In genomic region chr17:49450735-49451134, GRCh38 we compare ENCODE assay signal across 18 cellular contexts. TPM values are rescaled to one million over a fixed set of nuclear protein-coding genes. Genes with fewer than 3 reads are reported as not detected.
DNase-seq lines count a peak whose midpoint lies in the region; ATAC-seq and TF ChIP-seq lines count a peak whose summit lies in the region.
"Had no signal": no experiment of that assay in that cellular context is flagged by ENCODE, and none has a peak within 500 bp of the region (broad histone marks: within the 10 kb centered on the region; RNA-seq: fewer than 3 reads in every experiment).

No MANE protein-coding gene starts in this region.

- no peaks in the 10 kb centered on the region for H3K9me3 Mint-ChIP-seq in HFFc6
- H3K9me3 Mint-ChIP-seq in immature natural killer cell: no peaks in the 10 kb centered on the region
- H3K9me3 Mint-ChIP-seq in activated T-helper 2 cell treated with anti-CD3 and anti-CD28 coated beads, Interferon-gamma antibody, Interleukin-2, Interleukin-4, amounts not matched to agents 10 μg/mL and 5 μg/mL and 100 μg/mL, durations not matched to agents 14 hours and 24 hours and 36 hours: no peaks in the 10 kb centered on the region
- no peaks in the 10 kb centered on the region for H3K9me3 Mint-ChIP-seq in Caco-2 (ENCODE audit: unreplicated experiment)
- H3K9me3 Mint-ChIP-seq: CD4-positive, CD25-positive, alpha-beta regulatory T cell; memory B cell had no signal

- POLR2A ChIA-PET in Caco-2 (lab: Charles Lee): no interaction called here

- no peak overlapping the region for H3K4me3 Mint-ChIP-seq in HFFc6
- H3K4me3 Mint-ChIP-seq in immature natural killer cell: peak overlapping the region in 3 of 5 donors; percentile 4 to 24 (median 23)
- H3K4me3 Mint-ChIP-seq in activated T-helper 2 cell treated with anti-CD3 and anti-CD28 coated beads, Interferon-gamma antibody, Interleukin-2, Interleukin-4, amounts not matched to agents 10 μg/mL and 5 μg/mL and 100 μg/mL, durations not matched to agents 14 hours and 24 hours and 36 hours (ENCODE audit: low read depth): no peak overlapping the region
- no peak overlapping the region for H3K4me3 Mint-ChIP-seq in Caco-2 (ENCODE audit: unreplicated experiment)
- H3K4me3 Mint-ChIP-seq: activated naive CD8-positive, alpha-beta T cell; CD4-positive, CD25-positive, alpha-beta regulatory T cell; memory B cell had no signal

- H3K4me1 Mint-ChIP-seq in HFFc6 (ENCODE audit: low read depth) (peaks cover 34% of the 10 kb centered on the region), immature natural killer cell (peaks cover 38 to 43% of the 10 kb centered on the region in 2 donors), Caco-2 (ENCODE audit: low read depth, unreplicated experiment) (no peaks in the 10 kb centered on the region)
- H3K4me1 Mint-ChIP-seq in activated T-helper 2 cell treated with anti-CD3 and anti-CD28 coated beads, Interferon-gamma antibody, Interleukin-2, Interleukin-4, amounts not matched to agents 10 μg/mL and 5 μg/mL and 100 μg/mL, durations not matched to agents 14 hours and 24 hours and 36 hours (ENCODE audit: low read depth): peaks cover 2% of the 10 kb centered on the region

- peak overlapping the region; percentile 73 for H3K27ac Mint-ChIP-seq in HFFc6
- peak overlapping the region; percentile 2 to 75 (median 32) for H3K27ac Mint-ChIP-seq in immature natural killer cell
- no peak overlapping the region for H3K27ac Mint-ChIP-seq in activated T-helper 2 cell treated with anti-CD3 and anti-CD28 coated beads, Interferon-gamma antibody, Interleukin-2, Interleukin-4, amounts not matched to agents 10 μg/mL and 5 μg/mL and 100 μg/mL, durations not matched to agents 14 hours and 24 hours and 36 hours
- H3K27ac Mint-ChIP-seq in Caco-2 (ENCODE audit: unreplicated experiment): no peak overlapping the region
- H3K27ac Mint-ChIP-seq: activated naive CD8-positive, alpha-beta T cell; memory B cell had no signal

- DNase-seq in CMK (ENCODE audit: low read depth) (peak; percentile 30), HFFc6 (peak; percentile 46), UCSD-AML1 (lab: John Stamatoyannopoulos, UW; ENCODE audit: unreplicated experiment) (peak; percentile 65), immature natural killer cell (no peak), Caco-2 (no peak)
- DNase-seq in activated T-helper 2 cell treated with anti-CD3 and anti-CD28 coated beads, Interferon-gamma antibody, Interleukin-2, Interleukin-4, amounts not matched to agents 10 μg/mL and 5 μg/mL and 100 μg/mL, durations not matched to agents 14 hours and 24 hours and 36 hours (ENCODE audit: low spot score): no peak
- DNase-seq: Karpas-422; NCI-H2029; NK-92 treated with Interleukin-12 subunit alpha and Interleukin-12 subunit beta, amount 100 ng/mL, for 24 hours; nucleus accumbens; stimulated activated naive CD8-positive, alpha-beta T cell treated with anti-CD3 and anti-CD28 coated beads, Interleukin-15, Interleukin-2, amounts not matched to agents 100 U/mL and 50 U/mL, for 24 hours; uterus had no signal

- H3K36me3 Mint-ChIP-seq in HFFc6 (ENCODE audit: low read depth): no peaks in the 10 kb centered on the region
- H3K36me3 Mint-ChIP-seq in immature natural killer cell: no peaks in the 10 kb centered on the region
- no peaks in the 10 kb centered on the region for H3K36me3 Mint-ChIP-seq in activated T-helper 2 cell treated with anti-CD3 and anti-CD28 coated beads, Interferon-gamma antibody, Interleukin-2, Interleukin-4, amounts not matched to agents 10 μg/mL and 5 μg/mL and 100 μg/mL, durations not matched to agents 14 hours and 24 hours and 36 hours (ENCODE audit: low read depth)
- peaks cover 5% of the 10 kb centered on the region for H3K36me3 Mint-ChIP-seq in Caco-2 (ENCODE audit: insufficient read depth, unreplicated experiment)
- H3K36me3 Mint-ChIP-seq: activated naive CD8-positive, alpha-beta T cell; CD4-positive, CD25-positive, alpha-beta regulatory T cell; memory B cell had no signal

- intact Hi-C loops in activated T-helper 2 cell treated with anti-CD3 and anti-CD28 coated beads, Interferon-gamma antibody, Interleukin-2, Interleukin-4, amounts not matched to agents 10 μg/mL and 5 μg/mL and 100 μg/mL, durations not matched to agents 14 hours and 24 hours and 36 hours (cut with micrococcal nuclease): no loop called here
- intact Hi-C loops in Caco-2 (cut with micrococcal nuclease; ENCODE audit: unreplicated experiment): no loop called here

- H3K27me3 Mint-ChIP-seq in HFFc6 (ENCODE audit: insufficient read depth) (peaks cover 18% of the 10 kb centered on the region), immature natural killer cell (ENCODE audit: low read depth in 3 of 3) (peaks cover 0 to 1% (median 1%) of the 10 kb centered on the region in 3 donors), Caco-2 (ENCODE audit: insufficient read depth, unreplicated experiment) (peaks cover 12% of the 10 kb centered on the region)
- peaks cover 7% of the 10 kb centered on the region for H3K27me3 Mint-ChIP-seq in activated T-helper 2 cell treated with anti-CD3 and anti-CD28 coated beads, Interferon-gamma antibody, Interleukin-2, Interleukin-4, amounts not matched to agents 10 μg/mL and 5 μg/mL and 100 μg/mL, durations not matched to agents 14 hours and 24 hours and 36 hours (ENCODE audit: low read depth)
- H3K27me3 Mint-ChIP-seq: activated naive CD8-positive, alpha-beta T cell had no signal

- CTCF ChIA-PET in Caco-2 (lab: Charles Lee): interaction anchor here (0.7 kb wide), 2 partner anchors 63 to 121 kb away, joined by 5 to 7 read pairs; no protein-coding TSS in a partner anchor

- no peaks in the 10 kb centered on the region for H3K4me1 ChIP-seq in Caco-2
- H3K4me1 ChIP-seq: uterus had no signal

- H3K9me3 ChIP-seq in Caco-2: no peaks in the 10 kb centered on the region
- H3K9me3 ChIP-seq: esophagus muscularis mucosa, uterus had no signal

- TF ChIP-seq CTCF in HFFc6 (IDR thresholded peaks at IDR 0.05): no peak
- TF ChIP-seq CTCF in Caco-2 (IDR thresholded peaks at IDR 0.05; ENCODE audit: insufficient read depth in 1 of 2, low read depth in 1 of 2, low read length in 1 of 2, severe bottlenecking in 1 of 2, unreplicated experiment in 1 of 2): no peak

- H3K27me3 ChIP-seq in Caco-2 (replicated peaks; ENCODE audit: control insufficient read depth, insufficient read depth, low read length): no peaks in the 10 kb centered on the region
- H3K27me3 ChIP-seq: uterus had no signal

- BruUV-seq in Caco-2 (replicated peaks; lab: Mats Ljungman, UMichigan): no TSS peak

- ATAC-seq in HG03196 (IDR thresholded peaks at IDR 0.05; ENCODE audit: unreplicated experiment): no peak
- ATAC-seq: stimulated activated naive CD8-positive, alpha-beta T cell treated with anti-CD3 and anti-CD28 coated beads, Interleukin-15, Interleukin-2, amounts not matched to agents 100 U/mL and 50 U/mL, for 24 hours had no signal

- H3K4me3 ChIP-seq in Caco-2 (ENCODE audit: low read depth, low read length): no peak overlapping the region
- H3K4me3 ChIP-seq: coronary artery, esophagus muscularis mucosa, uterus had no signal

- H3K36me3 ChIP-seq in Caco-2 (ENCODE audit: control insufficient read depth, insufficient read depth, low read length): no peaks in the 10 kb centered on the region
- H3K36me3 ChIP-seq: esophagus muscularis mucosa, uterus had no signal

RNA-seq across cellular contexts. Expression of gene PHB1, which starts 36.1 kb away (rescaled TPM):
- 100 to 1,000 TPM; 235 to 284 (median 262) TPM for total RNA-seq in HFFc6 (2021; fragmentation: NEBNext Ultra II Directional; extraction: Animal tissue kit (Norgen Biotek cat#: 25700))
- 100 to 1,000 TPM; 166 to 274 (median 228) TPM for polyA plus RNA-seq in immature natural killer cell
- total RNA-seq in activated T-helper 2 cell treated with anti-CD3 and anti-CD28 coated beads, Interferon-gamma antibody, Interleukin-2, Interleukin-4, amounts not matched to agents 10 μg/mL and 5 μg/mL and 100 μg/mL, durations not matched to agents 14 hours and 24 hours and 36 hours: 335 and 339 TPM in 2 replicates
- 761 and 848 TPM in 2 replicates for total RNA-seq in Caco-2 (2022)

RNA-seq across cellular contexts. Expression of gene NGFR, which starts 44.4 kb away (rescaled TPM):
- under 1 TPM in 5 of 6 experiments, not detected in 1; 0.07 to 0.14 (median 0.11) TPM for total RNA-seq in HFFc6 (2021; fragmentation: NEBNext Ultra II Directional; extraction: Animal tissue kit (Norgen Biotek cat#: 25700))
- polyA plus RNA-seq in immature natural killer cell: under 1 TPM in 1 of 3 donors, not detected in 2; 0.45 TPM
- 0.14 and 0.18 TPM in 2 replicates for total RNA-seq in activated T-helper 2 cell treated with anti-CD3 and anti-CD28 coated beads, Interferon-gamma antibody, Interleukin-2, Interleukin-4, amounts not matched to agents 10 μg/mL and 5 μg/mL and 100 μg/mL, durations not matched to agents 14 hours and 24 hours and 36 hours
- 1.6 and 1.7 TPM in 2 replicates for total RNA-seq in Caco-2 (2022)
- polyA plus RNA-seq: CD4-positive, CD25-positive, alpha-beta regulatory T cell had no signal

Comparison
In these comparisons a context has a peak if more than half of its experiments do, and no peak if none do; other contexts are left out.
1. DNase-seq: peak in CMK (single experiment), HFFc6 (single experiment) and UCSD-AML1 (single experiment); none in immature natural killer cell (0 of 3), activated T-helper 2 cell treated with anti-CD3 and anti-CD28 coated beads, Interferon-gamma antibody, Interleukin-2, Interleukin-4, amounts not matched to agents 10 μg/mL and 5 μg/mL and 100 μg/mL, durations not matched to agents 14 hours and 24 hours and 36 hours (single experiment) and Caco-2 (0 of 2).
2. H3K27ac Mint-ChIP-seq: peak in HFFc6 (single experiment) and immature natural killer cell (6 of 6); none in activated T-helper 2 cell treated with anti-CD3 and anti-CD28 coated beads, Interferon-gamma antibody, Interleukin-2, Interleukin-4, amounts not matched to agents 10 μg/mL and 5 μg/mL and 100 μg/mL, durations not matched to agents 14 hours and 24 hours and 36 hours (single experiment) and Caco-2 (single experiment).
3. H3K4me3 Mint-ChIP-seq: peak in immature natural killer cell (3 of 5); none in HFFc6 (single experiment), activated T-helper 2 cell treated with anti-CD3 and anti-CD28 coated beads, Interferon-gamma antibody, Interleukin-2, Interleukin-4, amounts not matched to agents 10 μg/mL and 5 μg/mL and 100 μg/mL, durations not matched to agents 14 hours and 24 hours and 36 hours (single experiment) and Caco-2 (single experiment).